In genomic region chr7:75054744-75055527, GRCh38 we compare ENCODE assay signal across 12 cellular contexts. TPM values are rescaled to one million over a fixed set of nuclear protein-coding genes. Genes with fewer than 3 reads are reported as not detected.
DNase-seq lines count a peak whose midpoint lies in the region; ATAC-seq and TF ChIP-seq lines count a peak whose summit lies in the region.
"Had no signal": no experiment of that assay in that cellular context is flagged by ENCODE, and none has a peak within 500 bp of the region (broad histone marks: within the 10 kb centered on the region; RNA-seq: fewer than 3 reads in every experiment).

No MANE protein-coding gene starts in this region.

- no peak for TF ChIP-seq CTCF in fibroblast of lung (conservative IDR thresholded peaks at IDR 0.05 in 1 of 2, IDR thresholded peaks at IDR 0.05 in 1 of 2; ENCODE audit: low read depth in 1 of 2, low read length in 2 of 2)

- peak overlapping the region; percentile 15 for H3K27ac Mint-ChIP-seq in activated T-cell treated with anti-CD3 and anti-CD28 coated beads, Interleukin-2, amount 50 U/mL, for 24 hours
- no peak overlapping the region for H3K27ac Mint-ChIP-seq in T-helper 17 cell
- H3K27ac Mint-ChIP-seq: activated naive CD8-positive, alpha-beta T cell treated with anti-CD3 and anti-CD28 coated beads for 36 hours; mesothelial cell of epicardium; T-helper 1 cell treated with Interleukin-12 subunit alpha and Interleukin-12 subunit beta and Interleukin-4 antibody, amounts not matched to agents 30 μg/mL and 1 μg/mL, for 36 hours had no signal

- H2AFZ ChIP-seq in fibroblast of lung (ENCODE audit: low read length): no peak overlapping the region

- ATAC-seq in T-helper 17 cell (no peak), HG03354 (IDR thresholded peaks at IDR 0.05; ENCODE audit: poor library complexity, severe bottlenecking, unreplicated experiment) (no peak)

- H3K4me3 ChIP-seq in fibroblast of lung (replicated peaks in 1 of 4; ENCODE audit: control extremely low read depth in 1 of 4, insufficient read depth in 1 of 4, low read depth in 3 of 4, low read length in 4 of 4): no peak overlapping the region

- H3K9me3 ChIP-seq in fibroblast of lung (ENCODE audit: control insufficient read depth, insufficient read depth, low read depth, low read length): no peaks in the 10 kb centered on the region
- H3K9me3 ChIP-seq in T-helper 17 cell (ENCODE audit: control insufficient read depth, low read length, poor library complexity, severe bottlenecking): no peaks in the 10 kb centered on the region

- peaks cover 9% of the 10 kb centered on the region for H3K36me3 ChIP-seq in fibroblast of lung (ENCODE audit: control insufficient read depth, insufficient read depth, low read length)

- H4K20me1 ChIP-seq in fibroblast of lung (ENCODE audit: control insufficient read depth, extremely low read depth, insufficient read depth, low read length): peaks cover 1% of the 10 kb centered on the region

- peaks cover 89% of the 10 kb centered on the region for H3K36me3 Mint-ChIP-seq in activated T-cell treated with anti-CD3 and anti-CD28 coated beads, Interleukin-2, amount 50 U/mL, for 24 hours (ENCODE audit: low read depth)
- H3K36me3 Mint-ChIP-seq in T-helper 17 cell (ENCODE audit: low read depth): peaks cover 3% of the 10 kb centered on the region

- no peaks in the 10 kb centered on the region for H3K4me1 Mint-ChIP-seq in activated T-cell treated with anti-CD3 and anti-CD28 coated beads, Interleukin-2, amount 50 U/mL, for 24 hours (ENCODE audit: low read depth)
- no peaks in the 10 kb centered on the region for H3K4me1 Mint-ChIP-seq in T-helper 17 cell
- H3K4me1 Mint-ChIP-seq: activated naive CD8-positive, alpha-beta T cell treated with anti-CD3 and anti-CD28 coated beads for 36 hours; mesothelial cell of epicardium had no signal

- no peaks in the 10 kb centered on the region for H3K79me2 ChIP-seq in fibroblast of lung (ENCODE audit: control insufficient read depth, insufficient read depth, low read length)

- peaks cover 11% of the 10 kb centered on the region for H3K4me1 ChIP-seq in fibroblast of lung (ENCODE audit: control insufficient read depth, extremely low read depth, insufficient read depth, low read length)

- no peak overlapping the region for H3K9ac ChIP-seq in fibroblast of lung (ENCODE audit: insufficient read depth, low read length)

- H3K27ac ChIP-seq in fibroblast of lung (ENCODE audit: insufficient read depth, low read length): peak overlapping the region; percentile 57

- no peak overlapping the region for H3K4me3 Mint-ChIP-seq in activated T-cell treated with anti-CD3 and anti-CD28 coated beads, Interleukin-2, amount 50 U/mL, for 24 hours
- no peak overlapping the region for H3K4me3 Mint-ChIP-seq in T-helper 17 cell
- H3K4me3 Mint-ChIP-seq: activated naive CD8-positive, alpha-beta T cell treated with anti-CD3 and anti-CD28 coated beads for 36 hours; mesothelial cell of epicardium; T-helper 1 cell treated with Interleukin-12 subunit alpha and Interleukin-12 subunit beta and Interleukin-4 antibody, amounts not matched to agents 30 μg/mL and 1 μg/mL, for 36 hours had no signal

- H3K27me3 ChIP-seq in fibroblast of lung (ENCODE audit: control insufficient read depth, insufficient read depth, low read length): no peaks in the 10 kb centered on the region

- no peak for DNase-seq in activated T-cell treated with anti-CD3 and anti-CD28 coated beads, Interleukin-2, amount 50 U/mL, for 24 hours
- DNase-seq in activated T-cell treated with anti-CD3 and anti-CD28 coated beads for 4 hours (no peak), fibroblast of lung (ENCODE audit: low read depth in 2 of 2) (peak; percentile 93 to 99), mucosa of gallbladder (ENCODE audit: low spot score) (peak; percentile 17), DMS79 (lab: John Stamatoyannopoulos, UW) (no peak), cerebellum (ENCODE audit: low spot score) (no peak), T-helper 17 cell (no peak)
- DNase-seq: activated naive CD8-positive, alpha-beta T cell treated with anti-CD3 and anti-CD28 coated beads for 36 hours; NCI-H2081 treated with DMSO at 0.1 percent for 48 hours had no signal

- no peaks in the 10 kb centered on the region for H3K9me3 Mint-ChIP-seq in activated T-cell treated with anti-CD3 and anti-CD28 coated beads, Interleukin-2, amount 50 U/mL, for 24 hours
- H3K9me3 Mint-ChIP-seq: activated naive CD8-positive, alpha-beta T cell treated with anti-CD3 and anti-CD28 coated beads for 36 hours; mesothelial cell of epicardium; T-helper 1 cell treated with Interleukin-12 subunit alpha and Interleukin-12 subunit beta and Interleukin-4 antibody, amounts not matched to agents 30 μg/mL and 1 μg/mL, for 36 hours had no signal

- H3K4me2 ChIP-seq in fibroblast of lung (ENCODE audit: extremely low read depth, insufficient read depth, low read length): no peak overlapping the region

- H3K27me3 Mint-ChIP-seq in activated T-cell treated with anti-CD3 and anti-CD28 coated beads, Interleukin-2, amount 50 U/mL, for 24 hours: no peaks in the 10 kb centered on the region
- no peaks in the 10 kb centered on the region for H3K27me3 Mint-ChIP-seq in T-helper 17 cell
- H3K27me3 Mint-ChIP-seq: activated naive CD8-positive, alpha-beta T cell treated with anti-CD3 and anti-CD28 coated beads for 36 hours had no signal

RNA-seq across cellular contexts. Expression of gene RCC1L, which starts 18.7 kb away (rescaled TPM):
- total RNA-seq in fibroblast of lung (43.7 and 57.0 TPM in 2 replicates), mucosa of gallbladder (40.7 TPM), cerebellum (16.8 TPM), T-helper 17 cell (10 to 100 TPM; 21.1 to 23.7 TPM)
- 41.9 and 55.7 TPM in 2 replicates for polyA plus RNA-seq in fibroblast of lung
- 40.2 and 53.0 TPM in 2 replicates for polyA plus RNA-seq in fibroblast of lung (2012)
- 65.0 and 74.8 TPM in 2 replicates for polyA minus RNA-seq in fibroblast of lung (ENCODE audit: low replicate concordance)

RNA-seq across cellular contexts. Expression of gene GTF2IRD2B, which starts 37.5 kb away (rescaled TPM):
- total RNA-seq in fibroblast of lung (19.3 and 23.0 TPM in 2 replicates), mucosa of gallbladder (57.5 TPM), cerebellum (65.2 TPM), T-helper 17 cell (10 to 100 TPM; 36.7 to 40.8 TPM)
- polyA plus RNA-seq in fibroblast of lung: 13.4 and 19.9 TPM in 2 replicates
- polyA plus RNA-seq in fibroblast of lung (2012): 11.7 and 11.9 TPM in 2 replicates
- polyA minus RNA-seq in fibroblast of lung (ENCODE audit: low replicate concordance): 6.9 and 10.4 TPM in 2 replicates

Comparison
In these comparisons a context has a peak if more than half of its experiments do, and no peak if none do; other contexts are left out.
1. DNase-seq: peak in fibroblast of lung (2 of 2) and mucosa of gallbladder (single experiment); none in activated T-cell treated with anti-CD3 and anti-CD28 coated beads, Interleukin-2, amount 50 U/mL, for 24 hours (single experiment), activated T-cell treated with anti-CD3 and anti-CD28 coated beads for 4 hours (single experiment), DMS79 (single experiment), cerebellum (single experiment) and T-helper 17 cell (0 of 3).